In genomic region chr22:27804683-27805297, GRCh38 we compare ENCODE assay signal across 8 cellular contexts. TPM values are rescaled to one million over a fixed set of nuclear protein-coding genes. Genes with fewer than 3 reads are reported as not detected.
DNase-seq lines count a peak whose midpoint lies in the region; ATAC-seq and TF ChIP-seq lines count a peak whose summit lies in the region.

No MANE protein-coding gene starts in this region.

- H3K27ac Mint-ChIP-seq in IgD-negative memory B cell: no peak overlapping the region
- H3K27ac Mint-ChIP-seq in stimulated activated memory B cell treated with anti-CD40 and anti-IgM and Interleukin-4, amounts not matched to agents 10 μg/mL and 1 μg/mL and 100 μg/mL, for 72 hours: no peak overlapping the region

- in situ Hi-C loops in gastrocnemius medialis (cut with MboI; ENCODE audit: low sequenced_read_pairs in 4 of 4): loop anchor here (10.0 to 25.0 kb wide), 2 partner anchors 400 to 1042 kb away; no protein-coding TSS in a partner anchor

- peak overlapping the region in 3 of 4 donors; percentile 52 to 86 (median 62) for H3K4me3 Mint-ChIP-seq in IgD-negative memory B cell
- no peak overlapping the region for H3K4me3 Mint-ChIP-seq in stimulated activated memory B cell treated with anti-CD40 and anti-IgM and Interleukin-4, amounts not matched to agents 10 μg/mL and 1 μg/mL and 100 μg/mL, for 72 hours

- H3K36me3 Mint-ChIP-seq in IgD-negative memory B cell: no peaks in the 10 kb centered on the region
- no peaks in the 10 kb centered on the region for H3K36me3 Mint-ChIP-seq in stimulated activated memory B cell treated with anti-CD40 and anti-IgM and Interleukin-4, amounts not matched to agents 10 μg/mL and 1 μg/mL and 100 μg/mL, for 72 hours

- no peaks in the 10 kb centered on the region for H3K36me3 ChIP-seq in gastrocnemius medialis

- H3K4me1 ChIP-seq in gastrocnemius medialis: peaks cover 10 to 36% of the 10 kb centered on the region in 2 donors

- H3K4me1 Mint-ChIP-seq in IgD-negative memory B cell: peaks cover 2 to 8% (median 4%) of the 10 kb centered on the region in 3 donors
- peaks cover 23% of the 10 kb centered on the region for H3K4me1 Mint-ChIP-seq in stimulated activated memory B cell treated with anti-CD40 and anti-IgM and Interleukin-4, amounts not matched to agents 10 μg/mL and 1 μg/mL and 100 μg/mL, for 72 hours

- no peak for TF ChIP-seq POLR2A in gastrocnemius medialis (IDR thresholded peaks at IDR 0.05)

- H3K27me3 Mint-ChIP-seq in IgD-negative memory B cell: peaks cover 25% of the 10 kb centered on the region
- peaks cover 53% of the 10 kb centered on the region for H3K27me3 Mint-ChIP-seq in stimulated activated memory B cell treated with anti-CD40 and anti-IgM and Interleukin-4, amounts not matched to agents 10 μg/mL and 1 μg/mL and 100 μg/mL, for 72 hours

- H3K9me3 Mint-ChIP-seq in IgD-negative memory B cell: no peaks in the 10 kb centered on the region
- no peaks in the 10 kb centered on the region for H3K9me3 Mint-ChIP-seq in stimulated activated memory B cell treated with anti-CD40 and anti-IgM and Interleukin-4, amounts not matched to agents 10 μg/mL and 1 μg/mL and 100 μg/mL, for 72 hours

- H3K9me3 ChIP-seq in gastrocnemius medialis: no peaks in the 10 kb centered on the region

- peak; percentile 69 for DNase-seq in DMS114 treated with DMSO at 0.1 percent for 48 hours (lab: John Stamatoyannopoulos, UW; ENCODE audit: unreplicated experiment)
- DNase-seq in SK-N-DZ (ENCODE audit: low spot score): peak; percentile 58
- DNase-seq in amniotic epithelial cell (ENCODE audit: low read depth): peak; percentile 59
- peak; percentile 86 for DNase-seq in hepatic stellate cell (ENCODE audit: low spot score)
- peak; percentile 47 to 72 for DNase-seq in gastrocnemius medialis

- TF ChIP-seq CTCF in gastrocnemius medialis (IDR thresholded peaks at IDR 0.05 in 4 of 5, conservative IDR thresholded peaks at IDR 0.05 in 1 of 5): peak; percentile 52 to 80 (median 73)

- H3K4me3 ChIP-seq in gastrocnemius medialis: no peak overlapping the region

- intact Hi-C loops in gastrocnemius medialis (cut with DNase I; ENCODE audit: low total_unique reads): loop anchor here (1.0 to 5.0 kb wide), 5 partner anchors 53 to 1047 kb away; no protein-coding TSS in a partner anchor

- no peaks in the 10 kb centered on the region for H3K27me3 ChIP-seq in gastrocnemius medialis

- peak overlapping the region in 2 of 4 donors; percentile 14 to 32 for H3K27ac ChIP-seq in gastrocnemius medialis

- ATAC-seq in gastrocnemius medialis: peak; percentile 32 to 38
- no peak for ATAC-seq in GM19035 (IDR thresholded peaks at IDR 0.05; ENCODE audit: unreplicated experiment)
- ATAC-seq in stimulated activated memory B cell treated with anti-CD40 and anti-IgM and Interleukin-4, amounts not matched to agents 10 μg/mL and 1 μg/mL and 100 μg/mL, for 72 hours: no peak

RNA-seq across cellular contexts. Expression of gene MN1, which starts 3.2 kb away (rescaled TPM):
- not detected for polyA plus RNA-seq in IgD-negative memory B cell
- not detected in 2 replicates for polyA plus RNA-seq in SK-N-DZ (2014; cell fraction: cytosol; rRNA removed)
- 0.01 TPM in 1 of 2 replicates, not detected in the other for polyA plus RNA-seq in SK-N-DZ (2014; cell fraction: nucleus; rRNA removed)
- 10 to 100 TPM in 3 of 4 donors, 1 to 10 TPM in 1; 8.8 to 40.0 (median 36.6) TPM for total RNA-seq in gastrocnemius medialis

Comparison
In these comparisons a context has a peak if more than half of its experiments do, and no peak if none do; other contexts are left out.
1. ATAC-seq: peak in gastrocnemius medialis (2 of 2); none in GM19035 (single experiment) and stimulated activated memory B cell treated with anti-CD40 and anti-IgM and Interleukin-4, amounts not matched to agents 10 μg/mL and 1 μg/mL and 100 μg/mL, for 72 hours (single experiment).
2. Peak in every context shown above with its lines, with median percentiles within 50 percentile points of each other: DNase-seq.